Comparison of ENCODE assay signal across 34 cellular contexts in the genomic region with DNA sequence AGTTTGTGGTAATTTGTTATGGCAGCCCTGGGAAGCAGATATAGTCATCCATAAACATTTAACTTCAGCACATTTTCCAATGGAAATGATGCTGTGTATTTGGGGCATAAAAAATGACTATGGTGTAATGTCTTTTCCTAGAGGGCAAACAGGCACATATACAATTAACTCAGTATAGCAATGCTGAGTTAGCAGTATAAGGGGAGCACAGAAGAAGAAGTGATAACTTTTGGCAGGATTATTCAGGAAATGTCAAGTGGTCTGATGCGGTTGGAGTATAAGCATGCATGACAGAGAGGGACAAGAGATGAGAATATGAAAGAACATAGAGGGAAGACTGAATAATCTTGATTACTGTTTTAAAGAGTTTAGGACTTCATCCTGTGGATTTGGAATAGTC. TPM values are rescaled to one million over a fixed set of nuclear protein-coding genes. Genes with fewer than 3 reads are reported as not detected.
"Had no signal": no experiment of that assay in that cellular context is flagged by ENCODE, and none has a peak within 500 bp of the region (broad histone marks: within the 10 kb centered on the region; RNA-seq: fewer than 3 reads in every experiment).

No MANE protein-coding gene starts in this region.

- H3K36me3 Mint-ChIP-seq: activated CD4-positive, alpha-beta memory T cell treated with anti-CD3 and anti-CD28 coated beads for 36 hours; activated CD8-positive, alpha-beta memory T cell treated with anti-CD3 and anti-CD28 coated beads, Interleukin-2, amount 10 ng/mL, durations not matched to agents 7 days and 5 days; activated naive CD4-positive, alpha-beta T cell treated with anti-CD3 and anti-CD28 coated beads, Interleukin-2, amount 10 ng/mL, durations not matched to agents 7 days and 5 days; activated naive CD4-positive, alpha-beta T cell treated with anti-CD3 and anti-CD28 coated beads, Interleukin-2, amount 50 U/mL, for 72 hours had no signal

- H3K27me3 ChIP-seq: brain microvascular endothelial cell, dorsolateral prefrontal cortex, foreskin keratinocyte, gastrocnemius medialis, heart left ventricle had no signal

- H3K27me3 Mint-ChIP-seq: activated CD4-positive, alpha-beta memory T cell treated with anti-CD3 and anti-CD28 coated beads for 36 hours; activated CD4-positive, alpha-beta T cell treated with anti-CD3 and anti-CD28 coated beads for 36 hours; activated CD4-positive, alpha-beta T cell treated with anti-CD3 and anti-CD28 coated beads, Interleukin-2, amount 10 ng/mL, durations not matched to agents 24 days and 14 days; activated CD8-positive, alpha-beta memory T cell treated with anti-CD3 and anti-CD28 coated beads, Interleukin-2, amount 10 ng/mL, durations not matched to agents 7 days and 5 days; activated naive CD4-positive, alpha-beta T cell treated with anti-CD3 and anti-CD28 coated beads, Interleukin-2, amount 10 ng/mL, durations not matched to agents 7 days and 5 days; central memory CD8-positive, alpha-beta T cell; dendritic cell treated with granulocyte-macrophage colony-stimulating factor and Interleukin-4, amounts not matched to agents 40 ng/mL and 50 ng/mL, for 4 days had no signal

- H3K27ac ChIP-seq: brain microvascular endothelial cell, coronary artery, dorsolateral prefrontal cortex, foreskin keratinocyte, gastrocnemius medialis, heart left ventricle had no signal

- H3K4me3 Mint-ChIP-seq: activated CD4-positive, alpha-beta memory T cell treated with anti-CD3 and anti-CD28 coated beads for 36 hours; activated CD4-positive, alpha-beta T cell treated with anti-CD3 and anti-CD28 coated beads for 36 hours; activated CD4-positive, alpha-beta T cell treated with anti-CD3 and anti-CD28 coated beads, Interleukin-2, amount 10 ng/mL, durations not matched to agents 24 days and 14 days; activated CD8-positive, alpha-beta memory T cell treated with anti-CD3 and anti-CD28 coated beads, Interleukin-2, amount 10 ng/mL, durations not matched to agents 7 days and 5 days; activated CD8-positive, alpha-beta T cell treated with anti-CD3 and anti-CD28 coated beads, Interleukin-2, amount 10 ng/mL, durations not matched to agents 7 days and 5 days; activated naive CD4-positive, alpha-beta T cell treated with anti-CD3 and anti-CD28 coated beads, Interleukin-2, amount 10 ng/mL, durations not matched to agents 7 days and 5 days; activated T-cell treated with anti-CD3 and anti-CD28 coated beads, Interleukin-2, amount 50 U/mL, for 72 hours; central memory CD8-positive, alpha-beta T cell; dendritic cell treated with granulocyte-macrophage colony-stimulating factor and Interleukin-4, amounts not matched to agents 40 ng/mL and 50 ng/mL, for 4 days; endodermal cell; T-helper 2 cell treated with Interferon-gamma antibody and Interleukin-4, amounts not matched to agents 5 μg/mL and 100 μg/mL, for 36 hours had no signal

- H3K36me3 ChIP-seq: brain microvascular endothelial cell, gastrocnemius medialis, heart left ventricle had no signal

- DNase-seq: activated CD4-positive, alpha-beta memory T cell treated with anti-CD3 and anti-CD28 coated beads for 36 hours; activated CD4-positive, alpha-beta T cell treated with anti-CD3 and anti-CD28 coated beads for 36 hours; activated CD4-positive, alpha-beta T cell treated with anti-CD3 and anti-CD28 coated beads, Interleukin-2, amount 10 ng/mL, durations not matched to agents 24 days and 14 days; activated CD4-positive, CD25-positive, alpha-beta regulatory T cell; activated CD4-positive, CD25-positive, alpha-beta regulatory T cell treated with anti-CD3 and anti-CD28 coated beads, Interleukin-2, amount 50 U/mL, for 72 hours; activated CD8-positive, alpha-beta memory T cell treated with anti-CD3 and anti-CD28 coated beads, Interleukin-2, amount 10 ng/mL, durations not matched to agents 7 days and 5 days; activated CD8-positive, alpha-beta memory T cell treated with anti-CD3 and anti-CD28 coated beads, Interleukin-2, amount 50 U/mL, for 4 hours; activated CD8-positive, alpha-beta T cell treated with anti-CD3 and anti-CD28 coated beads, Interleukin-2, amount 10 ng/mL, durations not matched to agents 7 days and 5 days; activated gamma-delta T cell; activated naive CD4-positive, alpha-beta T cell; activated naive CD4-positive, alpha-beta T cell treated with anti-CD3 and anti-CD28 coated beads, Interleukin-2, amount 10 ng/mL, durations not matched to agents 7 days and 5 days; activated T-cell treated with anti-CD3 and anti-CD28 coated beads, Interleukin-2, amount 50 U/mL, for 1 hour; activated T-cell treated with anti-CD3 and anti-CD28 coated beads, Interleukin-2, amount 50 U/mL, for 72 hours; amniotic stem cell; anterior cingulate cortex; brain microvascular endothelial cell; dorsolateral prefrontal cortex; effector memory CD4-positive, alpha-beta T cell; endodermal cell; foreskin keratinocyte; gastrocnemius medialis; glutamatergic neuron; heart left ventricle; hypothalamus; T1000 had no signal

- H3K9me3 Mint-ChIP-seq: activated CD4-positive, alpha-beta T cell treated with anti-CD3 and anti-CD28 coated beads, Interleukin-2, amount 10 ng/mL, durations not matched to agents 24 days and 14 days; dendritic cell treated with granulocyte-macrophage colony-stimulating factor and Interleukin-4, amounts not matched to agents 40 ng/mL and 50 ng/mL, for 4 days; endodermal cell had no signal

- H3K4me1 ChIP-seq: foreskin keratinocyte, gastrocnemius medialis, heart left ventricle had no signal

- ATAC-seq: activated CD4-positive, alpha-beta T cell treated with anti-CD3 and anti-CD28 coated beads for 36 hours; activated CD8-positive, alpha-beta memory T cell treated with anti-CD3 and anti-CD28 coated beads, Interleukin-2, amount 10 ng/mL, durations not matched to agents 7 days and 5 days; activated CD8-positive, alpha-beta T cell treated with anti-CD3 and anti-CD28 coated beads, Interleukin-2, amount 10 ng/mL, durations not matched to agents 7 days and 5 days; activated naive CD4-positive, alpha-beta T cell treated with anti-CD3 and anti-CD28 coated beads, Interleukin-2, amount 50 U/mL, for 72 hours; activated T-cell treated with anti-CD3 and anti-CD28 coated beads, Interleukin-2, amount 50 U/mL, for 72 hours; esophagus mucosa; foreskin keratinocyte; gastrocnemius medialis; heart left ventricle had no signal

- H3K4me3 ChIP-seq: coronary artery, dorsolateral prefrontal cortex, gastrocnemius medialis, heart left ventricle had no signal

- H3K27ac Mint-ChIP-seq: activated CD4-positive, alpha-beta memory T cell treated with anti-CD3 and anti-CD28 coated beads for 36 hours; activated CD4-positive, alpha-beta T cell treated with anti-CD3 and anti-CD28 coated beads for 36 hours; activated CD4-positive, alpha-beta T cell treated with anti-CD3 and anti-CD28 coated beads, Interleukin-2, amount 10 ng/mL, durations not matched to agents 24 days and 14 days; activated CD8-positive, alpha-beta memory T cell treated with anti-CD3 and anti-CD28 coated beads, Interleukin-2, amount 10 ng/mL, durations not matched to agents 7 days and 5 days; activated CD8-positive, alpha-beta T cell treated with anti-CD3 and anti-CD28 coated beads, Interleukin-2, amount 10 ng/mL, durations not matched to agents 7 days and 5 days; activated naive CD4-positive, alpha-beta T cell treated with anti-CD3 and anti-CD28 coated beads, Interleukin-2, amount 10 ng/mL, durations not matched to agents 7 days and 5 days; activated naive CD4-positive, alpha-beta T cell treated with anti-CD3 and anti-CD28 coated beads, Interleukin-2, amount 50 U/mL, for 72 hours; activated T-cell treated with anti-CD3 and anti-CD28 coated beads, Interleukin-2, amount 50 U/mL, for 72 hours; dendritic cell treated with granulocyte-macrophage colony-stimulating factor and Interleukin-4, amounts not matched to agents 40 ng/mL and 50 ng/mL, for 4 days; endodermal cell; T-helper 2 cell treated with Interferon-gamma antibody and Interleukin-4, amounts not matched to agents 5 μg/mL and 100 μg/mL, for 36 hours had no signal

- FAIRE-seq: astrocyte, bronchial epithelial cell had no signal

- H3K9me3 ChIP-seq: gastrocnemius medialis, heart left ventricle had no signal

- H3K4me1 Mint-ChIP-seq: activated CD4-positive, alpha-beta T cell treated with anti-CD3 and anti-CD28 coated beads for 36 hours; activated CD4-positive, alpha-beta T cell treated with anti-CD3 and anti-CD28 coated beads, Interleukin-2, amount 10 ng/mL, durations not matched to agents 24 days and 14 days; activated CD8-positive, alpha-beta memory T cell treated with anti-CD3 and anti-CD28 coated beads, Interleukin-2, amount 10 ng/mL, durations not matched to agents 7 days and 5 days; activated naive CD4-positive, alpha-beta T cell treated with anti-CD3 and anti-CD28 coated beads, Interleukin-2, amount 10 ng/mL, durations not matched to agents 7 days and 5 days; central memory CD8-positive, alpha-beta T cell; endodermal cell had no signal

RNA-seq across cellular contexts. Expression of a gene that starts 55.3 kb away (rescaled TPM):
- total RNA-seq: activated CD4-positive, alpha-beta memory T cell treated with anti-CD3 and anti-CD28 coated beads for 36 hours; activated CD4-positive, alpha-beta T cell treated with anti-CD3 and anti-CD28 coated beads for 36 hours; activated CD4-positive, alpha-beta T cell treated with anti-CD3 and anti-CD28 coated beads, Interleukin-2, amount 10 ng/mL, durations not matched to agents 24 days and 14 days; activated CD8-positive, alpha-beta memory T cell treated with anti-CD3 and anti-CD28 coated beads for 36 hours; activated CD8-positive, alpha-beta memory T cell treated with anti-CD3 and anti-CD28 coated beads, Interleukin-2, amount 10 ng/mL, durations not matched to agents 7 days and 5 days; activated CD8-positive, alpha-beta T cell treated with anti-CD3 and anti-CD28 coated beads, Interleukin-2, amount 10 ng/mL, durations not matched to agents 7 days and 5 days; activated naive CD4-positive, alpha-beta T cell treated with anti-CD3 and anti-CD28 coated beads, Interleukin-2, amount 50 U/mL, for 72 hours; activated T-cell treated with anti-CD3 and anti-CD28 coated beads, Interleukin-2, amount 50 U/mL, for 72 hours had no signal
